ENCODE assay signal across 16 cellular contexts in genomic region chr20:44695295-44696230, GRCh38. TPM values are rescaled to one million over a fixed set of nuclear protein-coding genes. Genes with fewer than 3 reads are reported as not detected.
DNase-seq lines count a peak whose midpoint lies in the region; ATAC-seq and TF ChIP-seq lines count a peak whose summit lies in the region.
"Had no signal": no experiment of that assay in that cellular context is flagged by ENCODE, and none has a peak within 500 bp of the region (broad histone marks: within the 10 kb centered on the region; RNA-seq: fewer than 3 reads in every experiment).

No MANE protein-coding gene starts in this region.

- H3K27me3 ChIP-seq in BLaER1 treated with 17β-estradiol and CSF1 and Interleukin-3, amounts not matched to agents 10 nM and 100 nM: peaks cover 0 to 3% (median 0%) of the 10 kb centered on the region in 11 experiments; a peak in 3 of 22 replicates
- H3K27me3 ChIP-seq in esophagus (ENCODE audit: control insufficient read depth in 1 of 2, insufficient read depth in 2 of 2, low read length in 2 of 2): no peaks in the 10 kb centered on the region
- no peaks in the 10 kb centered on the region for H3K27me3 ChIP-seq in sigmoid colon
- no peaks in the 10 kb centered on the region for H3K27me3 ChIP-seq in mesendoderm (ENCODE audit: insufficient read depth, low read length, poor library complexity)

- intact Hi-C loops in sigmoid colon (cut with DNase I): no loop called here

- TF ChIP-seq CTCF in sigmoid colon (IDR thresholded peaks at IDR 0.05): no peak

- peak; percentile 86 to 93 for DNase-seq in NCI-H524 (lab: John Stamatoyannopoulos, UW)
- DNase-seq in sigmoid colon: no peak
- DNase-seq in mesendoderm: no peak
- DNase-seq: activated CD4-positive, CD25-positive, alpha-beta regulatory T cell; CD8-positive, alpha-beta memory T cell; cerebellar nuclear complex; mammary epithelial cell; NCI-H510A treated with DMSO at 0.1 percent for 48 hours; SJCRH30 had no signal

- no peak overlapping the region for H3K18ac ChIP-seq in mesendoderm (ENCODE audit: low read length)

- no peaks in the 10 kb centered on the region for H3K36me3 ChIP-seq in BLaER1 treated with 17β-estradiol and CSF1 and Interleukin-3, amounts not matched to agents 10 nM and 100 nM
- H3K36me3 ChIP-seq in esophagus (ENCODE audit: control insufficient read depth in 2 of 2, insufficient read depth in 2 of 2, low read length in 1 of 2): no peaks in the 10 kb centered on the region
- H3K36me3 ChIP-seq in sigmoid colon: no peaks in the 10 kb centered on the region
- no peaks in the 10 kb centered on the region for H3K36me3 ChIP-seq in mesendoderm (ENCODE audit: control insufficient read depth, insufficient read depth, low read length)
- H3K36me3 ChIP-seq: SJCRH30 had no signal

- no peak overlapping the region for H3K23ac ChIP-seq in mesendoderm (ENCODE audit: low read length)

- no peak overlapping the region for H2BK120ac ChIP-seq in mesendoderm (ENCODE audit: low read depth, low read length)

- no peak overlapping the region for H4K8ac ChIP-seq in mesendoderm (ENCODE audit: low read depth, low read length)

- H3K4me3 ChIP-seq in BLaER1 treated with 17β-estradiol and CSF1 and Interleukin-3, amounts not matched to agents 10 nM and 100 nM: no peak overlapping the region
- H3K4me3 ChIP-seq in esophagus (ENCODE audit: low read depth in 1 of 2, low read length in 2 of 2): no peak overlapping the region
- H3K4me3 ChIP-seq in sigmoid colon: no peak overlapping the region
- H3K4me3 ChIP-seq in mesendoderm (ENCODE audit: low read length): no peak overlapping the region
- H3K4me3 ChIP-seq: SJCRH30 had no signal

- H3K4me1 ChIP-seq in BLaER1 treated with 17β-estradiol and CSF1 and Interleukin-3, amounts not matched to agents 10 nM and 100 nM: peaks cover 25 to 57% (median 46%) of the 10 kb centered on the region in 10 experiments
- H3K4me1 ChIP-seq in esophagus (ENCODE audit: control insufficient read depth in 2 of 2, insufficient read depth in 2 of 2, low read length in 1 of 2) (peaks cover 0 to 3% of the 10 kb centered on the region in 2 donors), sigmoid colon (peaks cover 0 to 26% (median 16%) of the 10 kb centered on the region in 4 donors), mesendoderm (ENCODE audit: control insufficient read depth, low read depth, low read length) (no peaks in the 10 kb centered on the region)

- H3K79me2 ChIP-seq in mesendoderm (ENCODE audit: control insufficient read depth, insufficient read depth, low read length): no peaks in the 10 kb centered on the region

- H3K9me3 ChIP-seq in BLaER1 treated with 17β-estradiol and CSF1 and Interleukin-3, amounts not matched to agents 10 nM and 100 nM (replicated peaks in 1 of 11): no peaks in the 10 kb centered on the region; a peak in 1 of 22 replicates
- no peaks in the 10 kb centered on the region for H3K9me3 ChIP-seq in esophagus (ENCODE audit: control insufficient read depth in 2 of 2, insufficient read depth in 1 of 2, low read depth in 1 of 2, low read length in 1 of 2)
- H3K9me3 ChIP-seq in sigmoid colon: no peaks in the 10 kb centered on the region

- no peak overlapping the region for H2BK15ac ChIP-seq in mesendoderm (replicated peaks; ENCODE audit: low read depth)

- no peak for ATAC-seq in GM18858 (IDR thresholded peaks at IDR 0.05; ENCODE audit: unreplicated experiment)
- no peak for ATAC-seq in GM21528 (IDR thresholded peaks at IDR 0.05; ENCODE audit: low FRiP score, unreplicated experiment)
- ATAC-seq in HG02798 (IDR thresholded peaks at IDR 0.05; ENCODE audit: poor library complexity, unreplicated experiment): no peak

- H3K9ac ChIP-seq in BLaER1 treated with 17β-estradiol and CSF1 and Interleukin-3, amounts not matched to agents 10 nM and 100 nM: no peak overlapping the region
- no peak overlapping the region for H3K9ac ChIP-seq in mesendoderm (ENCODE audit: low read length)

- 0 out of 22 replicates have a peak overlapping the region, but pooled peaks of 1 of the 11 experiments have one; percentile 4 for H3K27ac ChIP-seq in BLaER1 treated with 17β-estradiol and CSF1 and Interleukin-3, amounts not matched to agents 10 nM and 100 nM
- H3K27ac ChIP-seq in esophagus (ENCODE audit: low read depth in 2 of 2, low read length in 1 of 2): peak overlapping the region; percentile 72 to 88
- peak overlapping the region; percentile 49 to 90 (median 54) for H3K27ac ChIP-seq in sigmoid colon
- H3K27ac ChIP-seq in mesendoderm (ENCODE audit: low read depth, low read length): no peak overlapping the region
- H3K27ac ChIP-seq: SJCRH30 had no signal

- H2AK5ac ChIP-seq in mesendoderm (ENCODE audit: low read length): no peak overlapping the region

- TF ChIP-seq POLR2A in sigmoid colon (IDR thresholded peaks at IDR 0.05): no peak

- 55 to 56% methylated on average over 2 of the region's 2 CpGs for WGBS in esophagus, 2 donors
- WGBS in sigmoid colon, 2 donors: 56 to 75% methylated on average over 2 of the region's 2 CpGs
- no CpG with 5 or more reads among the region's 2 CpGs for WGBS in mesendoderm (ENCODE audit: extremely low coverage, insufficient coverage, low lambda C conversion rate)

- no peak overlapping the region for H3K4ac ChIP-seq in mesendoderm (ENCODE audit: low read depth, low read length)

- H4K5ac ChIP-seq in mesendoderm (ENCODE audit: low read length): no peak overlapping the region

- TF ChIP-seq EP300 in sigmoid colon (IDR thresholded peaks at IDR 0.05): no peak

- H4K20me1 ChIP-seq in BLaER1 treated with 17β-estradiol and CSF1 and Interleukin-3, amounts not matched to agents 10 nM and 100 nM: no peaks in the 10 kb centered on the region

- peak overlapping the region; percentile 11 to 69 (median 51); a peak in 21 of 22 replicates for H3K4me2 ChIP-seq in BLaER1 treated with 17β-estradiol and CSF1 and Interleukin-3, amounts not matched to agents 10 nM and 100 nM
- no peak overlapping the region for H3K4me2 ChIP-seq in mesendoderm (ENCODE audit: low read length)

- H3K56ac ChIP-seq in mesendoderm (ENCODE audit: low read length): no peak overlapping the region

- H2BK5ac ChIP-seq in mesendoderm (ENCODE audit: low read length): no peak overlapping the region

- no peaks in the 10 kb centered on the region for H3K79me1 ChIP-seq in mesendoderm (ENCODE audit: low read length)

RNA-seq across cellular contexts. Expression of gene CCN5, which starts 19.6 kb away (rescaled TPM):
- polyA plus RNA-seq in esophagus: 10 to 100 TPM; 24.5 to 48.2 TPM
- total RNA-seq in sigmoid colon: 10 to 100 TPM in 3 of 4 donors, 1 to 10 TPM in 1; 5.0 to 48.7 (median 18.5) TPM
- 10 to 100 TPM in 1 of 3 donors, 1 to 10 TPM in 2; 1.0 to 21.0 (median 2.8) TPM for polyA plus RNA-seq in sigmoid colon
- polyA plus RNA-seq in mesendoderm (2013, experiment 1 of 2): not detected
- polyA plus RNA-seq in mesendoderm (2013, experiment 2 of 2): not detected
- total RNA-seq: activated T-helper 1 cell treated with anti-CD3 and anti-CD28 coated beads, Interleukin-12 subunit alpha, Interleukin-12 subunit beta, Interleukin-2, Interleukin-4 antibody, amounts not matched to agents 30 ng/mL and 10 ng/mL and 1 ng/mL, durations not matched to agents 14 hours and 24 hours and 36 hours; CD8-positive, alpha-beta memory T cell; progenitor cell of endocrine pancreas; SJCRH30 had no signal
- polyA plus RNA-seq: CD8-positive, alpha-beta memory T cell; mammary epithelial cell had no signal

RNA-seq across cellular contexts. Expression of gene ADA, which starts 44.1 kb away (rescaled TPM):
- polyA plus RNA-seq in esophagus: 1 to 10 TPM; 5.6 to 8.8 TPM
- 10 to 100 TPM in 3 of 4 donors, 1 to 10 TPM in 1; 4.3 to 17.1 (median 11.7) TPM for total RNA-seq in sigmoid colon
- polyA plus RNA-seq in sigmoid colon: 10 to 100 TPM in 1 of 3 donors, 1 to 10 TPM in 2; 2.5 to 13.8 (median 4.8) TPM
- polyA plus RNA-seq in mesendoderm (2013, experiment 1 of 2): 11.0 TPM
- polyA plus RNA-seq in mesendoderm (2013, experiment 2 of 2): 10.4 TPM

RNA-seq across cellular contexts. Expression of gene KCNK15, which starts 50.1 kb away (rescaled TPM):
- polyA plus RNA-seq in esophagus (under 1 TPM; 0.12 to 0.76 TPM), sigmoid colon (under 1 TPM in 2 of 3 donors, not detected in 1; 0.28 to 0.60 TPM)
- 1 to 10 TPM in 2 of 4 donors, under 1 TPM in 2; 0.55 to 2.1 (median 1.0) TPM for total RNA-seq in sigmoid colon
- polyA plus RNA-seq in mesendoderm (2013, experiment 1 of 2): 0.55 TPM
- 0.67 TPM for polyA plus RNA-seq in mesendoderm (2013, experiment 2 of 2)
- total RNA-seq: SJCRH30 had no signal
- polyA plus RNA-seq: CD8-positive, alpha-beta memory T cell had no signal

Comparison
In these comparisons a context has a peak if more than half of its experiments do, and no peak if none do; other contexts are left out.
1. DNase-seq: peak in NCI-H524 (2 of 2); none in sigmoid colon (single experiment) and mesendoderm (single experiment).